In the genomic region with DNA sequence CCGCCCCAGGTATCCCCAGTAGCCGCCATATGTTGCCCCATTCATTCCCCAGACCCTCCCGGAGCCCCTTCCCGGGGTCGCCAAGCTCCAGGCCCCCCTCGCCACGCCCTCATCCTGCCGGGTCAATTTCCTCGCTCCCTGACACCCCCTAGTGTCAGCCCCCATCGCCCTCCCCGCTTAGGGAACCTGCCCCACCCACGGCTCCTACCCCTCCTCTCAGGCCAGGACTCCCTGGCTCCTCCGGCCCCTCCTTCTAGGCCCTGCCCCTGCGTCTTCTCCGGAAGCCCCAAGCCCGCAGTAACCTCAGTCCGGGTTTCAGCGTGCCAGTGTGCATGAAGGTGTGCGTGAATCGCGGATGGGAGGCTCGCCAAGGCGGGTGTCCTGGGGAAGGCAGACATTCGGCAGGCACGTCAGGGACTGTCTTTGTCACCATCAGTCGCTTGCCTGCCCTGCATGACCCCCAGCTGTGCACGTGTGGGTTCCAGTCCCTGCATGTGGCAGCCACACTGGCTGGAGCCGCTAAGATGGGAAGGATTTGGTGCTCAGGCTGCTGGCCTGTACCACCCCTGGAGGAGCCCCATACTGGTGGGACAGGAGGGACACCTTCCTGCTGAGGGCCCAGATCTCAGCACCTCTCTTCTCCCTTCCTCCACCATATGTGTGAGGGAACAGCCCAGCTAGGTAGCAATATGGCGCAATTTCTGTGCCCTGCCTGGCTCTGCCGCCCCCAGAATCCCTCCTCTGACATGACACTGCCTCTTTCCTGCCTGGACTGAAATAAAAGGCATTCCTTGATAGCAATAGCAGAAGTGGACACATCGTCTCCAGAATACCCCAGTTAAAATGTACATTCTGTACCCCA, we compare ENCODE assay signal across 6 cellular contexts. TPM values are rescaled to one million over a fixed set of nuclear protein-coding genes. Genes with fewer than 3 reads are reported as not detected.
DNase-seq lines count a peak whose midpoint lies in the region; ATAC-seq, FAIRE-seq and TF ChIP-seq lines count a peak whose summit lies in the region.

No MANE protein-coding gene starts in this region.

- DNase-seq in HL-60 (ENCODE audit: low read depth in 1 of 2, low spot score in 1 of 2), result peak in 1 of 2 experiments; percentile 18
- DNase-seq in astrocyte (ENCODE audit: low read depth), result no peak
- no peak for DNase-seq in natural killer cell
- DNase-seq in central memory CD4-positive, alpha-beta T cell, result no peak
- no peak for DNase-seq in NOMO-1 treated with DMSO at 0.1 percent for 48 hours (lab: John Stamatoyannopoulos, UW; ENCODE audit: unreplicated experiment)

- H3K27ac Mint-ChIP-seq in astrocyte (ENCODE audit: unreplicated experiment) (no peak overlapping the region), natural killer cell (peak overlapping the region; percentile 23 to 75)

- peak overlapping the region; percentile 91 for H3K4me2 ChIP-seq in astrocyte (ENCODE audit: low read length)

- no peaks in the 10 kb centered on the region for H3K9me3 ChIP-seq in astrocyte (ENCODE audit: insufficient read depth, low read depth, low read length)

- H3K4me3 Mint-ChIP-seq in astrocyte (ENCODE audit: unreplicated experiment), result peak overlapping the region; percentile 77
- peak overlapping the region; percentile 85 for H3K4me3 Mint-ChIP-seq in natural killer cell

- H3K4me1 Mint-ChIP-seq in astrocyte (ENCODE audit: low read depth, unreplicated experiment), result peaks cover 9% of the 10 kb centered on the region
- peaks cover 11 to 27% of the 10 kb centered on the region in 2 donors for H3K4me1 Mint-ChIP-seq in natural killer cell

- H4K20me1 ChIP-seq in astrocyte (ENCODE audit: insufficient read depth, low read length), result no peaks in the 10 kb centered on the region

- no peaks in the 10 kb centered on the region for H3K36me3 ChIP-seq in astrocyte (ENCODE audit: insufficient read depth, low read length)

- TF ChIP-seq CTCF in GM12875 (IDR thresholded peaks at IDR 0.05; ENCODE audit: borderline replicate concordance, insufficient read depth, low read depth, low read length) (peak; percentile 25; the same call in 1 of the 2 replicates), HL-60 (IDR thresholded peaks at IDR 0.05; ENCODE audit: insufficient read depth, low read length) (no peak), astrocyte (IDR thresholded peaks at IDR 0.05; ENCODE audit: insufficient read depth, low read depth, low read length) (no peak), natural killer cell (IDR thresholded peaks at IDR 0.05) (no peak)

- ATAC-seq in natural killer cell, result peak in 2 of 3 donors; percentile 16 to 31

- H3K4me3 ChIP-seq in GM12875 (ENCODE audit: low read depth, low read length), result peak overlapping the region; percentile 53
- peak overlapping the region; percentile 52 for H3K4me3 ChIP-seq in HL-60 (replicated peaks; ENCODE audit: insufficient read depth, low read length)
- peak overlapping the region; percentile 49 for H3K4me3 ChIP-seq in astrocyte (ENCODE audit: insufficient read depth, low read depth, low read length)

- H3K27me3 Mint-ChIP-seq in astrocyte (ENCODE audit: low read depth, unreplicated experiment) (peaks cover 52% of the 10 kb centered on the region), natural killer cell (ENCODE audit: low read depth in 2 of 2) (peaks cover 0 to 9% of the 10 kb centered on the region in 2 donors)

- H3K27ac ChIP-seq in HL-60 (replicated peaks), result no peak overlapping the region
- H3K27ac ChIP-seq in astrocyte (ENCODE audit: low read depth, low read length), result no peak overlapping the region

- H3K4me1 ChIP-seq in astrocyte (ENCODE audit: insufficient read depth, low read length), result peaks cover 14% of the 10 kb centered on the region

- no peak overlapping the region for H3K9ac ChIP-seq in astrocyte (ENCODE audit: low read length)

- intact Hi-C loops in natural killer cell (cut with micrococcal nuclease), result loop anchor here (1.0 kb wide), 2 partner anchors 10 to 35 kb away; a partner anchor contains a TSS

- H3K36me3 Mint-ChIP-seq in astrocyte (ENCODE audit: low read depth, unreplicated experiment), result no peaks in the 10 kb centered on the region
- H3K36me3 Mint-ChIP-seq in natural killer cell, result no peaks in the 10 kb centered on the region

- H3K27me3 ChIP-seq in HL-60 (ENCODE audit: insufficient read depth, poor library complexity, severe bottlenecking) (no peaks in the 10 kb centered on the region), astrocyte (ENCODE audit: insufficient read depth, low read length) (peaks cover 7% of the 10 kb centered on the region)

- no peak for FAIRE-seq in astrocyte (lab: Jason Lieb, UNC)

- no peaks in the 10 kb centered on the region for H3K9me3 Mint-ChIP-seq in astrocyte (ENCODE audit: unreplicated experiment)
- H3K9me3 Mint-ChIP-seq in natural killer cell, result no peaks in the 10 kb centered on the region

- peak overlapping the region; percentile 52 for H2AFZ ChIP-seq in astrocyte (ENCODE audit: low read depth, low read length)

- H3K79me2 ChIP-seq in astrocyte (ENCODE audit: insufficient read depth, low read length), result no peaks in the 10 kb centered on the region

RNA-seq across cellular contexts. Expression of a gene that starts 0.7 kb away (rescaled TPM):
- total RNA-seq in astrocyte (1.5 and 3.7 TPM in 2 replicates), natural killer cell (1 to 10 TPM in 1 of 3 donors, under 1 TPM in 2; 0.20 to 1.0 (median 0.26) TPM)

RNA-seq across cellular contexts. Expression of a gene that starts 7.9 kb away (rescaled TPM):
- total RNA-seq in astrocyte (not detected in 2 replicates), natural killer cell (not detected)

RNA-seq across cellular contexts. Expression of a gene that starts 18.0 kb away (rescaled TPM):
- total RNA-seq in astrocyte (9.8 and 10.1 TPM in 2 replicates), natural killer cell (1 to 10 TPM; 4.4 to 5.3 (median 4.7) TPM)

RNA-seq across cellular contexts. Expression of a gene that starts 23.8 kb away (rescaled TPM):
- total RNA-seq in astrocyte (32.9 and 37.8 TPM in 2 replicates), natural killer cell (1 to 10 TPM; 5.4 to 7.6 (median 5.6) TPM)

RNA-seq across cellular contexts. Expression of a gene that starts 35.2 kb away (rescaled TPM):
- total RNA-seq in astrocyte, result 39.2 and 41.2 TPM in 2 replicates
- total RNA-seq in natural killer cell, result 10 to 100 TPM; 14.0 to 21.7 (median 15.1) TPM
